ENCODE assay signal across 1 cellular context in the genomic region with DNA sequence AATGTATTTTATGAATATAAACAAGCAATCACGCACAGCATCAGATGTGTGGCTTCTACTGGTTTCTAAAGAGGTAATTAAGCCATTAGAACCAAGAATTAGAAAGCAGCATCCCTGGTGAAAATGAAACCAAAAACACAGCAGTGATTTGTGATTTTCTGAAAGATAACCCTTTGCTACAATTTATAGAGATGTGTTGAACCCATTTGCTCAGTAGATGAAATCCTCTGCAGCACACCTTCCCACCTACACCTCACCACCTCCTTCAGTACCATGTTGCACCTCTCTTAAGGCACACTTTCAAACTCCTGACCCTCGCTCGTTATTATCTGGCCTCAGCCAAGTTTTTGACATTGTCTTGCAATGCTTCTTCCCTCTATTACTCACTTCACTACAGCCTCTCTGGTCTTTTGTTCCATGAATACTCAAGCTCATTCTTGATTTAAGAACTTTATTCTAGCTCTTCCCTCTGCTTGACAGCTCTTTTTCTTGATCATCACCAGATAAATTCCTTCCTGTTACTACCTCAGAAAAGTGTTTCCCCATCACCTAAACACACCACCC.
TF ChIP-seq lines count a peak whose summit lies in the region.

No MANE protein-coding gene starts in this region.

TF ChIP-seq in WTC11, 78 proteins besides CTCF, POLR2A, EP300 and RAD21 (continued from another document):
- TF ChIP-seq, protein P1, sequence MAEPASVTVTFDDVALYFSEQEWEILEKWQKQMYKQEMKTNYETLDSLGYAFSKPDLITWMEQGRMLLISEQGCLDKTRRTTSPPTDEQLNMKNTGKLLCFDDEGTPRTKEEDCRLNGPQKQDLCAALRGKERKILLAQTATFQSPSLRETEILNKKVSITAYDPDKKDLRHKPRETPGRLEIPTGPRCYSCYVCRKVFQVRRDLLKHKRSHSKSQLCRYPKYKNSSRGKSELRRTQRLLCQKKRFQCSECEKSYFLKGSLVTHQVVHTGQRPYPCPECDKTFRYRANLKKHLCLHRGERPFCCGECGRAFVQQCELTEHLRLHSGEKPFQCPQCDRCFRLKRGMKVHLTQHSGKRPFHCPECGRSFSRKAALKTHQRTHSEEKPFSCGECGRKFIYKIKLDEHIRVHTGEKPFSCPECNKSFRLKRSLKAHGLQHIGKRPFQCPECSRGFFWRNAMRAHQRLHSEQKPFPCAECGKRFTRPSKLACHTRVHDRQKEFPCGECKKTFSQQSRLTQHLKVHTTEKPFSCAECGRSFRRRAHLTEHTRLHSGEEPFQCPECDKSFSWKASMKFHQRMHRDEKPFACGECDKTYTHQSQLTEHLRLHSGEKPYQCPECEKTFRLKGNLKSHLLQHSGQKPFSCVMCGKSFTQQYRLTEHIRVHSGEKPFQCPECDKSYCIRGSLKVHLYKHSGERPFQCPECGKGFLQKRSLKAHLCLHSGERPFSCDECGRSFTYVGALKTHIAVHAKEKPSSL (CRISPR knock-in tag; conservative IDR thresholded peaks at IDR 0.05): no peak
- TF ChIP-seq, protein P2, sequence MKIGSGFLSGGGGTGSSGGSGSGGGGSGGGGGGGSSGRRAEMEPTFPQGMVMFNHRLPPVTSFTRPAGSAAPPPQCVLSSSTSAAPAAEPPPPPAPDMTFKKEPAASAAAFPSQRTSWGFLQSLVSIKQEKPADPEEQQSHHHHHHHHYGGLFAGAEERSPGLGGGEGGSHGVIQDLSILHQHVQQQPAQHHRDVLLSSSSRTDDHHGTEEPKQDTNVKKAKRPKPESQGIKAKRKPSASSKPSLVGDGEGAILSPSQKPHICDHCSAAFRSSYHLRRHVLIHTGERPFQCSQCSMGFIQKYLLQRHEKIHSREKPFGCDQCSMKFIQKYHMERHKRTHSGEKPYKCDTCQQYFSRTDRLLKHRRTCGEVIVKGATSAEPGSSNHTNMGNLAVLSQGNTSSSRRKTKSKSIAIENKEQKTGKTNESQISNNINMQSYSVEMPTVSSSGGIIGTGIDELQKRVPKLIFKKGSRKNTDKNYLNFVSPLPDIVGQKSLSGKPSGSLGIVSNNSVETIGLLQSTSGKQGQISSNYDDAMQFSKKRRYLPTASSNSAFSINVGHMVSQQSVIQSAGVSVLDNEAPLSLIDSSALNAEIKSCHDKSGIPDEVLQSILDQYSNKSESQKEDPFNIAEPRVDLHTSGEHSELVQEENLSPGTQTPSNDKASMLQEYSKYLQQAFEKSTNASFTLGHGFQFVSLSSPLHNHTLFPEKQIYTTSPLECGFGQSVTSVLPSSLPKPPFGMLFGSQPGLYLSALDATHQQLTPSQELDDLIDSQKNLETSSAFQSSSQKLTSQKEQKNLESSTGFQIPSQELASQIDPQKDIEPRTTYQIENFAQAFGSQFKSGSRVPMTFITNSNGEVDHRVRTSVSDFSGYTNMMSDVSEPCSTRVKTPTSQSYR (CRISPR knock-in tag; IDR thresholded peaks at IDR 0.05): no peak
- TF ChIP-seq FOXK1 (CRISPR knock-in tag; IDR thresholded peaks at IDR 0.05): no peak
- no peak for TF ChIP-seq EMX1 (CRISPR knock-in tag; IDR thresholded peaks at IDR 0.05)
- TF ChIP-seq, protein P3, sequence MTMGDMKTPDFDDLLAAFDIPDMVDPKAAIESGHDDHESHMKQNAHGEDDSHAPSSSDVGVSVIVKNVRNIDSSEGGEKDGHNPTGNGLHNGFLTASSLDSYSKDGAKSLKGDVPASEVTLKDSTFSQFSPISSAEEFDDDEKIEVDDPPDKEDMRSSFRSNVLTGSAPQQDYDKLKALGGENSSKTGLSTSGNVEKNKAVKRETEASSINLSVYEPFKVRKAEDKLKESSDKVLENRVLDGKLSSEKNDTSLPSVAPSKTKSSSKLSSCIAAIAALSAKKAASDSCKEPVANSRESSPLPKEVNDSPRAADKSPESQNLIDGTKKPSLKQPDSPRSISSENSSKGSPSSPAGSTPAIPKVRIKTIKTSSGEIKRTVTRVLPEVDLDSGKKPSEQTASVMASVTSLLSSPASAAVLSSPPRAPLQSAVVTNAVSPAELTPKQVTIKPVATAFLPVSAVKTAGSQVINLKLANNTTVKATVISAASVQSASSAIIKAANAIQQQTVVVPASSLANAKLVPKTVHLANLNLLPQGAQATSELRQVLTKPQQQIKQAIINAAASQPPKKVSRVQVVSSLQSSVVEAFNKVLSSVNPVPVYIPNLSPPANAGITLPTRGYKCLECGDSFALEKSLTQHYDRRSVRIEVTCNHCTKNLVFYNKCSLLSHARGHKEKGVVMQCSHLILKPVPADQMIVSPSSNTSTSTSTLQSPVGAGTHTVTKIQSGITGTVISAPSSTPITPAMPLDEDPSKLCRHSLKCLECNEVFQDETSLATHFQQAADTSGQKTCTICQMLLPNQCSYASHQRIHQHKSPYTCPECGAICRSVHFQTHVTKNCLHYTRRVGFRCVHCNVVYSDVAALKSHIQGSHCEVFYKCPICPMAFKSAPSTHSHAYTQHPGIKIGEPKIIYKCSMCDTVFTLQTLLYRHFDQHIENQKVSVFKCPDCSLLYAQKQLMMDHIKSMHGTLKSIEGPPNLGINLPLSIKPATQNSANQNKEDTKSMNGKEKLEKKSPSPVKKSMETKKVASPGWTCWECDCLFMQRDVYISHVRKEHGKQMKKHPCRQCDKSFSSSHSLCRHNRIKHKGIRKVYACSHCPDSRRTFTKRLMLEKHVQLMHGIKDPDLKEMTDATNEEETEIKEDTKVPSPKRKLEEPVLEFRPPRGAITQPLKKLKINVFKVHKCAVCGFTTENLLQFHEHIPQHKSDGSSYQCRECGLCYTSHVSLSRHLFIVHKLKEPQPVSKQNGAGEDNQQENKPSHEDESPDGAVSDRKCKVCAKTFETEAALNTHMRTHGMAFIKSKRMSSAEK (CRISPR knock-in tag; IDR thresholded peaks at IDR 0.05; ENCODE audit: borderline replicate concordance): no peak
- TF ChIP-seq, protein P4, sequence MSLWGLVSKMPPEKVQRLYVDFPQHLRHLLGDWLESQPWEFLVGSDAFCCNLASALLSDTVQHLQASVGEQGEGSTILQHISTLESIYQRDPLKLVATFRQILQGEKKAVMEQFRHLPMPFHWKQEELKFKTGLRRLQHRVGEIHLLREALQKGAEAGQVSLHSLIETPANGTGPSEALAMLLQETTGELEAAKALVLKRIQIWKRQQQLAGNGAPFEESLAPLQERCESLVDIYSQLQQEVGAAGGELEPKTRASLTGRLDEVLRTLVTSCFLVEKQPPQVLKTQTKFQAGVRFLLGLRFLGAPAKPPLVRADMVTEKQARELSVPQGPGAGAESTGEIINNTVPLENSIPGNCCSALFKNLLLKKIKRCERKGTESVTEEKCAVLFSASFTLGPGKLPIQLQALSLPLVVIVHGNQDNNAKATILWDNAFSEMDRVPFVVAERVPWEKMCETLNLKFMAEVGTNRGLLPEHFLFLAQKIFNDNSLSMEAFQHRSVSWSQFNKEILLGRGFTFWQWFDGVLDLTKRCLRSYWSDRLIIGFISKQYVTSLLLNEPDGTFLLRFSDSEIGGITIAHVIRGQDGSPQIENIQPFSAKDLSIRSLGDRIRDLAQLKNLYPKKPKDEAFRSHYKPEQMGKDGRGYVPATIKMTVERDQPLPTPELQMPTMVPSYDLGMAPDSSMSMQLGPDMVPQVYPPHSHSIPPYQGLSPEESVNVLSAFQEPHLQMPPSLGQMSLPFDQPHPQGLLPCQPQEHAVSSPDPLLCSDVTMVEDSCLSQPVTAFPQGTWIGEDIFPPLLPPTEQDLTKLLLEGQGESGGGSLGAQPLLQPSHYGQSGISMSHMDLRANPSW (CRISPR knock-in tag; conservative IDR thresholded peaks at IDR 0.05; ENCODE audit: low read depth): no peak
- no peak for TF ChIP-seq RORB (CRISPR knock-in tag; IDR thresholded peaks at IDR 0.05)
